In genomic region chrX:74520291-74520690, GRCh38 we compare ENCODE assay signal across 22 cellular contexts.
"Had no signal": no experiment of that assay in that cellular context is flagged by ENCODE, and none has a peak within 500 bp of the region (broad histone marks: within the 10 kb centered on the region; RNA-seq: fewer than 3 reads in every experiment).

No MANE protein-coding gene starts in this region.

- ATAC-seq: effector memory CD8-positive, alpha-beta T cell; left lung; lower lobe of right lung; natural killer cell; upper lobe of right lung had no signal

- H3K79me2 ChIP-seq: parathyroid adenoma had no signal

- H3K4me1 ChIP-seq: esophagus squamous epithelium, left lung, lower lobe of right lung, parathyroid adenoma, stomach, tibial nerve, upper lobe of right lung, uterus had no signal

- H3K9me3 ChIP-seq: esophagus squamous epithelium, left lung, lower lobe of right lung, neutrophil, stomach, thoracic aorta, tibial nerve, upper lobe of right lung, uterus had no signal

- H3K27ac ChIP-seq: coronary artery, esophagus squamous epithelium, lower lobe of right lung, neutrophil, parathyroid adenoma, thoracic aorta, upper lobe of right lung had no signal

- DNase-seq: dermis blood vessel endothelial cell; effector memory CD8-positive, alpha-beta T cell; erythroblast; esophagus squamous epithelium; kidney; left lung; lower lobe of right lung; natural killer cell; small intestine; stimulated activated CD4-positive, alpha-beta T cell treated with anti-CD3 and anti-CD28 coated beads, Interleukin-15, amount 100 ng/mL, for 24 hours; stimulated activated CD4-positive, alpha-beta T cell treated with anti-CD3 and anti-CD28 coated beads, Interleukin-2, amount 100 ng/mL, for 48 hours; stimulated activated naive CD4-positive, alpha-beta T cell; stomach; upper lobe of right lung; uterus had no signal

- H3K36me3 ChIP-seq: esophagus squamous epithelium, left lung, lower lobe of right lung, neutrophil, thoracic aorta, tibial nerve, upper lobe of right lung, uterus had no signal

- FAIRE-seq: endometrium, frontal cortex, kidney, small intestine had no signal

- H2AFZ ChIP-seq: parathyroid adenoma had no signal

- H3K27me3 ChIP-seq: esophagus squamous epithelium, left lung, neutrophil, stomach, tibial nerve, upper lobe of right lung, uterus had no signal

- H3K9ac ChIP-seq: parathyroid adenoma had no signal

- H3K4me3 ChIP-seq: coronary artery, esophagus squamous epithelium, left lung, lower lobe of right lung, stomach, thoracic aorta, tibial nerve, upper lobe of right lung, uterus had no signal
